14 cellular contexts compared by ENCODE assay signal in the genomic region with DNA sequence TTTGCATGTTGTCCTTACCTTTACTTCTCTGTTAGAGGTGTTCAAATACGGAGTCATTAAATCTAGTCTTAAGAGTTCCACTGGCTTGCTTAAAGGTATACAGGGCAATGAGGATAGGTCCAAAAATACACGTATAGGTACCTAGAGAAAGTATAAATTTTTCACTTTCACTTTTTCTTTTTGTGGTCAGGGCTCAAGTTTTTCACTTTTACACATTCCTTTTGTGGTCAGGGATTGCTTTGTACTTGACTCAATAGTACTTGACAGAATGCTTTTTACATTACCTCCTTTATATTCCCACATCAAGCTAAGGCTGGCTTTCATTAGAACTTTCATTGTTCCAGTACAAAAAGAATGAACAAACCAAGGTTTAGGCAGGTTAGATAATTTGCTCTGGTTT. TPM values are rescaled to one million over a fixed set of nuclear protein-coding genes. Genes with fewer than 3 reads are reported as not detected.
DNase-seq lines count a peak whose midpoint lies in the region; ATAC-seq, FAIRE-seq and TF ChIP-seq lines count a peak whose summit lies in the region.
"Had no signal": no experiment of that assay in that cellular context is flagged by ENCODE, and none has a peak within 500 bp of the region (broad histone marks: within the 10 kb centered on the region; RNA-seq: fewer than 3 reads in every experiment).

No MANE protein-coding gene starts in this region.

- H2BK15ac ChIP-seq in neuronal stem cell (ENCODE audit: low read length) = no peak overlapping the region

- H3K27ac ChIP-seq in kidney (ENCODE audit: low read depth in 2 of 2, low read length in 2 of 2) (no peak overlapping the region), osteoblast (ENCODE audit: low read depth, low read length) (no peak overlapping the region), neuronal stem cell (replicated peaks; ENCODE audit: low read length) (no peak overlapping the region)
- H3K27ac ChIP-seq: dorsolateral prefrontal cortex had no signal

- no peaks in the 10 kb centered on the region for H4K20me1 ChIP-seq in osteoblast (ENCODE audit: insufficient read depth, low read length)

- no peak overlapping the region for H3K4me3 ChIP-seq in kidney (ENCODE audit: low read length in 2 of 2)
- H3K4me3 ChIP-seq in osteoblast (ENCODE audit: insufficient read depth, low read length) = no peak overlapping the region
- no peak overlapping the region for H3K4me3 ChIP-seq in neuronal stem cell (ENCODE audit: low read length in 2 of 2)
- H3K4me3 ChIP-seq: dorsolateral prefrontal cortex had no signal

- H3K4ac ChIP-seq in neuronal stem cell (ENCODE audit: low read length) = no peak overlapping the region

- H4K8ac ChIP-seq in neuronal stem cell (ENCODE audit: low read depth, low read length) = no peak overlapping the region

- H3K18ac ChIP-seq in neuronal stem cell (ENCODE audit: low read length) = no peak overlapping the region

- no peak for TF ChIP-seq CTCF in kidney (IDR thresholded peaks at IDR 0.05; ENCODE audit: borderline replicate concordance, extremely low read depth, insufficient read depth)
- TF ChIP-seq CTCF in osteoblast (IDR thresholded peaks at IDR 0.05; ENCODE audit: extremely low read depth, low read depth, low read length) = no peak

- H3K9me3 ChIP-seq in kidney (ENCODE audit: control insufficient read depth in 1 of 2, low read length in 2 of 2) = no peaks in the 10 kb centered on the region
- no peaks in the 10 kb centered on the region for H3K9me3 ChIP-seq in osteoblast (ENCODE audit: low read depth, low read length)
- H3K9me3 ChIP-seq in neuronal stem cell (replicated peaks in 1 of 2; ENCODE audit: control insufficient read depth in 2 of 2, insufficient read depth in 1 of 2, low read depth in 1 of 2, low read length in 2 of 2) = peaks cover 0 to 7% of the 10 kb centered on the region in 2 donors

- DNase-seq in OCI-M1 (lab: John Stamatoyannopoulos, UW) (peak; percentile 39), kidney tubule cell (ENCODE audit: low spot score) (peak; percentile 20), NCI-H82 treated with DMSO at 0.1 percent for 48 hours (lab: John Stamatoyannopoulos, UW; ENCODE audit: unreplicated experiment) (no peak), kidney (no peak), osteoblast (ENCODE audit: insufficient read length, low spot score, missing footprints) (no peak), neuronal stem cell (ENCODE audit: low spot score) (no peak)
- DNase-seq: COR-L47; dorsolateral prefrontal cortex; head of caudate nucleus; NCI-H2029; PC-3; stimulated activated CD8-positive, alpha-beta memory T cell treated with anti-CD3 and anti-CD28 coated beads, Interleukin-4, amount 100 ng/mL, for 48 hours had no signal

- H3K9ac ChIP-seq in kidney (ENCODE audit: low read length in 2 of 2) = no peak overlapping the region
- H3K9ac ChIP-seq in neuronal stem cell (ENCODE audit: low read depth, low read length, poor library complexity) = no peak overlapping the region

- no CpG with 5 or more reads among the region's 2 CpGs for WGBS in neuronal stem cell (ENCODE audit: extremely low coverage in 2 of 2, insufficient read length in 2 of 2, insufficient replicate concordance in 1 of 2), 2 donors

- H3K14ac ChIP-seq in neuronal stem cell (ENCODE audit: low read length) = no peak overlapping the region

- H2BK120ac ChIP-seq in neuronal stem cell (ENCODE audit: low read depth, low read length) = no peak overlapping the region

- ATAC-seq in GM18498 (IDR thresholded peaks at IDR 0.05; ENCODE audit: unreplicated experiment) (peak; percentile 54), GM21723 (IDR thresholded peaks at IDR 0.05; ENCODE audit: unreplicated experiment) (peak; percentile 83)
- ATAC-seq: PC-3 had no signal

- H2AFZ ChIP-seq in osteoblast (ENCODE audit: low read length) (no peak overlapping the region), neuronal stem cell (ENCODE audit: low read length) (no peak overlapping the region)

- no peak overlapping the region for H2BK12ac ChIP-seq in neuronal stem cell (ENCODE audit: low read length)

- H3K36me3 ChIP-seq in kidney (ENCODE audit: control insufficient read depth in 1 of 2, insufficient read depth in 2 of 2, low read length in 2 of 2) = peaks cover 8 to 28% of the 10 kb centered on the region in 2 donors
- peaks cover 21% of the 10 kb centered on the region for H3K36me3 ChIP-seq in osteoblast (ENCODE audit: insufficient read depth, low read length)
- peaks cover 8 to 85% of the 10 kb centered on the region in 2 donors for H3K36me3 ChIP-seq in neuronal stem cell (replicated peaks in 1 of 2; ENCODE audit: control insufficient read depth in 2 of 2, insufficient read depth in 2 of 2, low read length in 2 of 2)

- intact Hi-C loops in kidney (cut with DNase I) = no loop called here

- H2BK5ac ChIP-seq in neuronal stem cell (ENCODE audit: low read length) = no peak overlapping the region

- peaks cover 5% of the 10 kb centered on the region for H3K79me2 ChIP-seq in osteoblast (ENCODE audit: insufficient read depth, low read length)

- H3K4me1 ChIP-seq in kidney (ENCODE audit: control insufficient read depth in 1 of 2, insufficient read depth in 1 of 2, low read depth in 1 of 2, low read length in 2 of 2) (no peaks in the 10 kb centered on the region), osteoblast (ENCODE audit: insufficient read depth, low read length) (no peaks in the 10 kb centered on the region), neuronal stem cell (ENCODE audit: control insufficient read depth in 2 of 2, insufficient read depth in 1 of 2, low read depth in 1 of 2, low read length in 2 of 2) (no peaks in the 10 kb centered on the region)

- no peaks in the 10 kb centered on the region for H3K79me1 ChIP-seq in neuronal stem cell (ENCODE audit: low read depth, low read length)

- H3K23ac ChIP-seq in neuronal stem cell (ENCODE audit: low read depth, low read length, poor library complexity) = no peak overlapping the region

- no peak overlapping the region for H2AK5ac ChIP-seq in neuronal stem cell (ENCODE audit: low read depth, low read length)

- FAIRE-seq in kidney (lab: Jason Lieb, UNC) = no peak

- no peak overlapping the region for H3K4me2 ChIP-seq in osteoblast (ENCODE audit: insufficient read depth, low read length)
- H3K4me2 ChIP-seq in neuronal stem cell (ENCODE audit: insufficient read depth, low read length, poor library complexity, severe bottlenecking) = no peak overlapping the region

- H3K27me3 ChIP-seq in osteoblast (ENCODE audit: insufficient read depth, low read length) = no peaks in the 10 kb centered on the region
- no peaks in the 10 kb centered on the region for H3K27me3 ChIP-seq in neuronal stem cell (ENCODE audit: control insufficient read depth in 3 of 3, insufficient read depth in 3 of 3, low read depth in 1 of 3, low read length in 3 of 3)
- H3K27me3 ChIP-seq: dorsolateral prefrontal cortex had no signal

- no peak overlapping the region for H4K91ac ChIP-seq in neuronal stem cell (ENCODE audit: low read depth, low read length, poor library complexity)

RNA-seq across cellular contexts. Expression of a gene that starts 21.7 kb away (rescaled TPM):
- total RNA-seq in kidney (33.7 TPM), osteoblast (35.1 and 43.4 TPM in 2 replicates)
- 16.2 TPM for polyA plus RNA-seq in kidney (ENCODE audit: insufficient read depth, low read depth, low replicate concordance)
- 15.0 TPM for polyA plus RNA-seq in neuronal stem cell (2013, experiment 1 of 2)
- polyA plus RNA-seq in neuronal stem cell (2013, experiment 2 of 2) = 14.9 TPM

RNA-seq across cellular contexts. Expression of a gene that starts 45.0 kb away (rescaled TPM):
- total RNA-seq in kidney (11.7 TPM), osteoblast (8.3 and 9.0 TPM in 2 replicates)
- 7.6 TPM for polyA plus RNA-seq in kidney (ENCODE audit: insufficient read depth, low read depth, low replicate concordance)
- polyA plus RNA-seq in neuronal stem cell (2013, experiment 1 of 2) = 4.7 TPM
- polyA plus RNA-seq in neuronal stem cell (2013, experiment 2 of 2) = 5.0 TPM

Comparison
In these comparisons a context has a peak if more than half of its experiments do, and no peak if none do; other contexts are left out.
1. DNase-seq: peak in OCI-M1 (single experiment) and kidney tubule cell (single experiment); none in NCI-H82 treated with DMSO at 0.1 percent for 48 hours (single experiment), kidney (single experiment), osteoblast (single experiment) and neuronal stem cell (single experiment).